Comparison of ENCODE assay signal across 7 cellular contexts in the genomic region with DNA sequence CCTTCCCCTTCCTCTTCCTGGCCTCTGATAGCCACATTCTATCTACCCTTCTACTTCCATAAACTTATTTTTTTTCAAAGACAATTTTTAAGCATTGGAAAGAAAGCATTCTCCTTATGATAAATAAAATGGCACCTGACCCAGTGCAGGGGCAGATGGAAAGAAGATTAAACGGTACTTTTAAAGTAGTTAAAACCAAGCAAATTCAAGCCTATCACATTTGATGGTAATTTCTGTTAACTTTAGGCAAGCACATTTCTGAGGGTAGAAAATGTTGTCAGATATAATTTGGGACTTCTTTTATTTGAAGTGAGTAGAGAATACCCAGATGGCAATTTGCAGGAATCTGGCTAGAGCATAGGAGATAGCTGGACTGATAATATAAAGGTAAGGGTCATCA.
"Had no signal": no experiment of that assay in that cellular context is flagged by ENCODE, and none has a peak within 500 bp of the region (broad histone marks: within the 10 kb centered on the region; RNA-seq: fewer than 3 reads in every experiment).

No MANE protein-coding gene starts in this region.

- H3K27ac ChIP-seq: HL-60 had no signal

- H3K36me3 Mint-ChIP-seq: IgD-negative memory B cell had no signal

- H3K4me3 ChIP-seq: K562 had no signal

- ATAC-seq: HepG2, K562 had no signal

- H3K4me1 Mint-ChIP-seq: IgD-negative memory B cell had no signal

- DNase-seq: IMR-90, KBM-7, KG1 had no signal

- H3K4me3 Mint-ChIP-seq: IgD-negative memory B cell had no signal

- H3K27me3 Mint-ChIP-seq: IgD-negative memory B cell had no signal

- H3K27ac Mint-ChIP-seq: IgD-negative memory B cell had no signal
